ENCODE assay signal across 12 cellular contexts in genomic region chr11:86558219-86558618, GRCh38.
DNase-seq lines count a peak whose midpoint lies in the region; ATAC-seq and TF ChIP-seq lines count a peak whose summit lies in the region.
"Had no signal": no experiment of that assay in that cellular context is flagged by ENCODE, and none has a peak within 500 bp of the region (broad histone marks: within the 10 kb centered on the region; RNA-seq: fewer than 3 reads in every experiment).

No MANE protein-coding gene starts in this region.

- intact Hi-C loops in lower lobe of right lung (cut with DNase I), result no loop called here
- intact Hi-C loops in thyroid gland (cut with DNase I), result no loop called here
- intact Hi-C loops in activated CD4-positive, alpha-beta T cell treated with anti-CD3 and anti-CD28 coated beads for 36 hours (cut with DNase I, micrococcal nuclease), result no loop called here

- H3K36me3 Mint-ChIP-seq in activated CD4-positive, alpha-beta T cell treated with anti-CD3 and anti-CD28 coated beads for 36 hours (ENCODE audit: low read depth), result peaks cover 2% of the 10 kb centered on the region
- H3K36me3 Mint-ChIP-seq: memory B cell had no signal

- peaks cover 0 to 8% (median 2%) of the 10 kb centered on the region in 4 donors for H3K4me1 ChIP-seq in Peyer's patch
- H3K4me1 ChIP-seq in lower lobe of right lung, result peaks cover 25% of the 10 kb centered on the region
- H3K4me1 ChIP-seq in thyroid gland, result peaks cover 26 to 28% of the 10 kb centered on the region in 2 donors

- H3K27me3 ChIP-seq in Peyer's patch, result no peaks in the 10 kb centered on the region
- H3K27me3 ChIP-seq in lower lobe of right lung (ENCODE audit: low read depth), result no peaks in the 10 kb centered on the region
- H3K27me3 ChIP-seq in thyroid gland, result no peaks in the 10 kb centered on the region

- no peak overlapping the region for H3K27ac Mint-ChIP-seq in activated CD4-positive, alpha-beta T cell treated with anti-CD3 and anti-CD28 coated beads for 36 hours
- H3K27ac Mint-ChIP-seq: activated naive CD4-positive, alpha-beta T cell treated with anti-CD3 and anti-CD28 coated beads, Interleukin-2, amount 50 U/mL, for 24 hours; memory B cell had no signal

- peak; percentile 90 for ATAC-seq in esophagus mucosa
- peak; percentile 52 to 60 for ATAC-seq in lower lobe of right lung
- no peak for ATAC-seq in activated CD4-positive, alpha-beta T cell treated with anti-CD3 and anti-CD28 coated beads for 36 hours
- no peak for ATAC-seq in GM18520 (IDR thresholded peaks at IDR 0.05; ENCODE audit: unreplicated experiment)
- ATAC-seq: K562 had no signal

- H3K36me3 ChIP-seq in Peyer's patch (no peaks in the 10 kb centered on the region), lower lobe of right lung (no peaks in the 10 kb centered on the region), thyroid gland (no peaks in the 10 kb centered on the region)

- no peak for TF ChIP-seq CTCF in Peyer's patch (IDR thresholded peaks at IDR 0.05)
- TF ChIP-seq CTCF in lower lobe of right lung (IDR thresholded peaks at IDR 0.05), result no peak
- no peak for TF ChIP-seq CTCF in thyroid gland (IDR thresholded peaks at IDR 0.05)

- H3K4me3 ChIP-seq in Peyer's patch (no peak overlapping the region), lower lobe of right lung (no peak overlapping the region), thyroid gland (replicated peaks in 1 of 3) (no peak overlapping the region)
- H3K4me3 ChIP-seq: K562 had no signal

- H3K27ac ChIP-seq in Peyer's patch, result peak overlapping the region in 3 of 4 donors; percentile 14 to 72 (median 63)
- H3K27ac ChIP-seq in lower lobe of right lung, result peak overlapping the region; percentile 70
- H3K27ac ChIP-seq in thyroid gland, result peak overlapping the region; percentile 40 to 63 (median 56)

- no peaks in the 10 kb centered on the region for H3K4me1 Mint-ChIP-seq in activated CD4-positive, alpha-beta T cell treated with anti-CD3 and anti-CD28 coated beads for 36 hours
- H3K4me1 Mint-ChIP-seq: activated naive CD4-positive, alpha-beta T cell treated with anti-CD3 and anti-CD28 coated beads, Interleukin-2, amount 50 U/mL, for 24 hours; memory B cell had no signal

- CTCF ChIA-PET in activated CD4-positive, alpha-beta T cell treated with anti-CD3 and anti-CD28 coated beads for 36 hours (lab: Charles Lee), result interaction anchor here (0.6 to 1.4 kb wide), 3 partner anchors 50 to 102 kb away, joined by 3 to 5 read pairs (median 3); no protein-coding TSS in a partner anchor

- peaks cover 6% of the 10 kb centered on the region for H3K9me3 Mint-ChIP-seq in activated CD4-positive, alpha-beta T cell treated with anti-CD3 and anti-CD28 coated beads for 36 hours (ENCODE audit: low read depth)

- POLR2A ChIA-PET in activated CD4-positive, alpha-beta T cell treated with anti-CD3 and anti-CD28 coated beads for 36 hours (lab: Charles Lee), result no interaction called here

- 68 to 74% methylated on average over 2 of the region's 2 CpGs for WGBS in thyroid gland, 2 donors

- no peak overlapping the region for H3K4me3 Mint-ChIP-seq in activated CD4-positive, alpha-beta T cell treated with anti-CD3 and anti-CD28 coated beads for 36 hours
- H3K4me3 Mint-ChIP-seq: activated naive CD4-positive, alpha-beta T cell treated with anti-CD3 and anti-CD28 coated beads, Interleukin-2, amount 50 U/mL, for 24 hours; memory B cell had no signal

- H3K9me3 ChIP-seq in Peyer's patch (no peaks in the 10 kb centered on the region), lower lobe of right lung (no peaks in the 10 kb centered on the region), thyroid gland (no peaks in the 10 kb centered on the region)

- no peaks in the 10 kb centered on the region for H3K27me3 Mint-ChIP-seq in activated CD4-positive, alpha-beta T cell treated with anti-CD3 and anti-CD28 coated beads for 36 hours
- H3K27me3 Mint-ChIP-seq: activated naive CD4-positive, alpha-beta T cell treated with anti-CD3 and anti-CD28 coated beads, Interleukin-2, amount 50 U/mL, for 24 hours had no signal

- TF ChIP-seq POLR2A in Peyer's patch (IDR thresholded peaks at IDR 0.05) (no peak), thyroid gland (IDR thresholded peaks at IDR 0.05) (no peak)

- DNase-seq in Peyer's patch (no peak), lower lobe of right lung (no peak), thyroid gland (no peak), COLO829 (ENCODE audit: low spot score) (no peak), T-helper 1 cell (no peak)
- DNase-seq in activated CD4-positive, alpha-beta T cell treated with anti-CD3 and anti-CD28 coated beads for 36 hours, result no peak
- DNase-seq: glutamatergic neuron had no signal

Comparison
In these comparisons a context has a peak if more than half of its experiments do, and no peak if none do; other contexts are left out.
1. ATAC-seq: peak in esophagus mucosa (single experiment) and lower lobe of right lung (2 of 2); none in activated CD4-positive, alpha-beta T cell treated with anti-CD3 and anti-CD28 coated beads for 36 hours (single experiment) and GM18520 (single experiment).
2. Peak in every context shown above with its lines, with median percentiles within 50 percentile points of each other: H3K27ac ChIP-seq.